Comparison of ENCODE assay signal across 9 cellular contexts in the genomic region with DNA sequence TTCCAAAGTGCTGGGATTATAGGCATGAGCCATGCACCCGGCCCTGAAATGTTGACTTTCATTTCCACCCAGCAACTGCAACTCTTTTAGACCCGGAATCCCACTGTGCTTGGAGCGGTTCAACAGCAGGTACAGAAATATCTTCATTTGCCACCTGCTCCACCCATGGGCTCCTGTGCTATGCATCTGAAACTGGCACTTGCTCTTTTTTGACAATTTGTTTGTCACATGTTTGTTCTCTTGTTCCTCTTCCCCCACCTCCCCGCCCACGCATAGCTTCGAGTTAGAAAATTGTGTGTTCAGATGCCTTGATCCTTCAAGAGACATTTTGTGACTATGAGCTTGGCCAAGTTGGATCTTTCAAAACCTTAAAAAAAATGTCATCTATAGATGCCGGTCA. TPM values are rescaled to one million over a fixed set of nuclear protein-coding genes. Genes with fewer than 3 reads are reported as not detected.
DNase-seq lines count a peak whose midpoint lies in the region; ATAC-seq and TF ChIP-seq lines count a peak whose summit lies in the region.
"Had no signal": no experiment of that assay in that cellular context is flagged by ENCODE, and none has a peak within 500 bp of the region (broad histone marks: within the 10 kb centered on the region; RNA-seq: fewer than 3 reads in every experiment).

No MANE protein-coding gene starts in this region.

- H3K4me1 Mint-ChIP-seq in activated CD4-positive, alpha-beta T cell treated with anti-CD3 and anti-CD28 coated beads, Interleukin-2, amount 10 ng/mL, durations not matched to agents 24 days and 14 days = peaks cover 45% of the 10 kb centered on the region
- H3K4me1 Mint-ChIP-seq in neural crest cell = peaks cover 10% of the 10 kb centered on the region

- DNase-seq in GM12865 (ENCODE audit: low read depth) (peak; percentile 89), HL-60 (ENCODE audit: low read depth in 1 of 2, low spot score in 1 of 2) (peak; percentile 38 to 80), neural crest cell (ENCODE audit: low read depth, low spot score) (no peak), NCI-H82 treated with DMSO at 0.1 percent for 48 hours (lab: John Stamatoyannopoulos, UW; ENCODE audit: unreplicated experiment) (no peak), H4 (ENCODE audit: low spot score) (no peak)
- DNase-seq in activated CD4-positive, alpha-beta T cell treated with anti-CD3 and anti-CD28 coated beads, Interleukin-2, amount 10 ng/mL, durations not matched to agents 24 days and 14 days = no peak
- DNase-seq: left ventricle myocardium inferior had no signal

- TF ChIP-seq CTCF in GM12865 (IDR thresholded peaks at IDR 0.05; ENCODE audit: insufficient read depth, low read depth, low read length, missing control alignments) (no peak), HL-60 (IDR thresholded peaks at IDR 0.05; ENCODE audit: insufficient read depth, low read length) (no peak), neural crest cell (conservative IDR thresholded peaks at IDR 0.05) (no peak)

- H3K9me3 Mint-ChIP-seq in activated CD4-positive, alpha-beta T cell treated with anti-CD3 and anti-CD28 coated beads, Interleukin-2, amount 10 ng/mL, durations not matched to agents 24 days and 14 days = peaks cover 12% of the 10 kb centered on the region
- H3K9me3 Mint-ChIP-seq in neural crest cell = no peaks in the 10 kb centered on the region

- peak overlapping the region; percentile 6; the same call in 1 of the 2 replicates for H3K27ac ChIP-seq in HL-60 (replicated peaks)
- H3K27ac ChIP-seq: left ventricle myocardium inferior had no signal

- H3K4me3 Mint-ChIP-seq in activated CD4-positive, alpha-beta T cell treated with anti-CD3 and anti-CD28 coated beads, Interleukin-2, amount 10 ng/mL, durations not matched to agents 24 days and 14 days = peak overlapping the region; percentile 57
- H3K4me3 Mint-ChIP-seq in neural crest cell = peak overlapping the region; percentile 31

- ATAC-seq in HG02852 (IDR thresholded peaks at IDR 0.05; ENCODE audit: unreplicated experiment) (no peak), HG03045 (IDR thresholded peaks at IDR 0.05; ENCODE audit: unreplicated experiment) (no peak)

- H3K27me3 Mint-ChIP-seq in activated CD4-positive, alpha-beta T cell treated with anti-CD3 and anti-CD28 coated beads, Interleukin-2, amount 10 ng/mL, durations not matched to agents 24 days and 14 days = peaks cover 2% of the 10 kb centered on the region
- H3K27me3 Mint-ChIP-seq in neural crest cell (ENCODE audit: low read depth) = peaks cover 78% of the 10 kb centered on the region

- H3K36me3 Mint-ChIP-seq in activated CD4-positive, alpha-beta T cell treated with anti-CD3 and anti-CD28 coated beads, Interleukin-2, amount 10 ng/mL, durations not matched to agents 24 days and 14 days (ENCODE audit: low read depth) = peaks cover 3% of the 10 kb centered on the region
- H3K36me3 Mint-ChIP-seq in neural crest cell (ENCODE audit: low read depth) = no peaks in the 10 kb centered on the region

- intact Hi-C loops in activated CD4-positive, alpha-beta T cell treated with anti-CD3 and anti-CD28 coated beads, Interleukin-2, amount 10 ng/mL, durations not matched to agents 24 days and 14 days (cut with micrococcal nuclease) = loop anchor here (5.0 kb wide), 3 partner anchors 207 to 843 kb away; a partner anchor contains a TSS

- H3K4me3 ChIP-seq in GM12865 (ENCODE audit: low read depth, low read length) (peak overlapping the region; percentile 24), HL-60 (replicated peaks; ENCODE audit: insufficient read depth, low read length) (no peak overlapping the region)
- H3K4me3 ChIP-seq: left ventricle myocardium inferior had no signal

- peaks cover 24% of the 10 kb centered on the region for H3K27me3 ChIP-seq in HL-60 (ENCODE audit: insufficient read depth, poor library complexity, severe bottlenecking)

- peak overlapping the region; percentile 86 for H3K27ac Mint-ChIP-seq in activated CD4-positive, alpha-beta T cell treated with anti-CD3 and anti-CD28 coated beads, Interleukin-2, amount 10 ng/mL, durations not matched to agents 24 days and 14 days
- H3K27ac Mint-ChIP-seq in neural crest cell (ENCODE audit: unreplicated experiment) = no peak overlapping the region

RNA-seq across cellular contexts. Expression of a gene that starts 2.4 kb away (rescaled TPM):
- total RNA-seq in activated CD4-positive, alpha-beta T cell treated with anti-CD3 and anti-CD28 coated beads, Interleukin-2, amount 10 ng/mL, durations not matched to agents 24 days and 14 days = 5.3 and 5.6 TPM in 2 replicates
- 0.11 and 0.21 TPM in 2 replicates for total RNA-seq in neural crest cell
- 0.21 and 0.90 TPM in 2 replicates for total RNA-seq in H4 (2014; rRNA removed; shearing (Covaris generic))

RNA-seq across cellular contexts. Expression of a gene that starts 46.6 kb away (rescaled TPM):
- total RNA-seq in activated CD4-positive, alpha-beta T cell treated with anti-CD3 and anti-CD28 coated beads, Interleukin-2, amount 10 ng/mL, durations not matched to agents 24 days and 14 days = not detected in 2 replicates
- total RNA-seq in neural crest cell = not detected in 2 replicates
- total RNA-seq in H4 (2014; rRNA removed; shearing (Covaris generic)) = 0.85 and 1.2 TPM in 2 replicates

Comparison
In these comparisons a context has a peak if more than half of its experiments do, and no peak if none do; other contexts are left out.
1. DNase-seq: peak in GM12865 (single experiment) and HL-60 (2 of 2); none in activated CD4-positive, alpha-beta T cell treated with anti-CD3 and anti-CD28 coated beads, Interleukin-2, amount 10 ng/mL, durations not matched to agents 24 days and 14 days (single experiment), neural crest cell (single experiment), NCI-H82 treated with DMSO at 0.1 percent for 48 hours (single experiment) and H4 (single experiment).